ENCODE assay signal across 8 cellular contexts in genomic region chr10:33335550-33335799, GRCh38. TPM values are rescaled to one million over a fixed set of nuclear protein-coding genes. Genes with fewer than 3 reads are reported as not detected.
DNase-seq lines count a peak whose midpoint lies in the region; ATAC-seq and TF ChIP-seq lines count a peak whose summit lies in the region.

No MANE protein-coding gene starts in this region.

- TF ChIP-seq POLR2A in gastroesophageal sphincter (IDR thresholded peaks at IDR 0.05), result no peak

- peak overlapping the region; percentile 81 for H3K4me3 ChIP-seq in SJSA1
- peak overlapping the region; percentile 81 to 84 for H3K4me3 ChIP-seq in gastroesophageal sphincter
- peak overlapping the region; percentile 93 for H3K4me3 ChIP-seq in skeletal muscle cell (ENCODE audit: low read depth, low read length)

- peak overlapping the region; percentile 91 for H3K27ac ChIP-seq in SJSA1
- peak overlapping the region; percentile 78 to 96 (median 94) for H3K27ac ChIP-seq in gastroesophageal sphincter

- no peaks in the 10 kb centered on the region for H3K27me3 ChIP-seq in SJSA1 (replicated peaks)
- no peaks in the 10 kb centered on the region for H3K27me3 ChIP-seq in gastroesophageal sphincter

- H3K9me3 ChIP-seq in SJSA1 (replicated peaks), result no peaks in the 10 kb centered on the region
- no peaks in the 10 kb centered on the region for H3K9me3 ChIP-seq in gastroesophageal sphincter

- H3K4me1 ChIP-seq in SJSA1 (replicated peaks), result peaks cover 55% of the 10 kb centered on the region
- peaks cover 0 to 55% (median 7%) of the 10 kb centered on the region in 3 donors for H3K4me1 ChIP-seq in gastroesophageal sphincter

- ATAC-seq in gastroesophageal sphincter, result no peak
- no peak for ATAC-seq in GM18867 (IDR thresholded peaks at IDR 0.05; ENCODE audit: unreplicated experiment)

- WGBS in gastroesophageal sphincter (ENCODE audit: low coverage in 1 of 2), 2 donors, result 0% methylated on average over 4 of the region's 21 CpGs; no CpG with 5 or more reads in 1 of the 2 donors

- TF ChIP-seq CTCF in GM10266 (IDR thresholded peaks at IDR 0.05; ENCODE audit: control insufficient read depth, insufficient read depth, low read depth, missing control alignments), result no peak
- TF ChIP-seq CTCF in gastroesophageal sphincter (IDR thresholded peaks at IDR 0.05), result no peak

- peaks cover 34% of the 10 kb centered on the region for H3K36me3 ChIP-seq in SJSA1
- H3K36me3 ChIP-seq in gastroesophageal sphincter, result no peaks in the 10 kb centered on the region

- no peak for TF ChIP-seq EP300 in gastroesophageal sphincter (IDR thresholded peaks at IDR 0.05)

- peak; percentile 37 for DNase-seq in GM10266 (ENCODE audit: extremely low spot score)
- peak in 1 of 2 experiments; percentile 64 for DNase-seq in SJSA1 (ENCODE audit: low read depth in 1 of 2, low spot score in 2 of 2)
- no peak for DNase-seq in skeletal muscle cell (ENCODE audit: low read depth)
- no peak for DNase-seq in COLO829 (ENCODE audit: low spot score)
- DNase-seq in pons (ENCODE audit: low spot score), result no peak
- no peak for DNase-seq in iPS-NIHi7 (ENCODE audit: extremely low spot score)

RNA-seq across cellular contexts. Expression of gene NRP1, which starts 1.0 kb away (rescaled TPM):
- 63.0 and 85.9 TPM in 2 replicates for total RNA-seq in SJSA1 (2014; rRNA removed; shearing (Covaris generic))
- 10 to 100 TPM; 43.4 to 95.4 (median 52.7) TPM for total RNA-seq in gastroesophageal sphincter
